ENCODE assay signal across 8 cellular contexts in the genomic region with DNA sequence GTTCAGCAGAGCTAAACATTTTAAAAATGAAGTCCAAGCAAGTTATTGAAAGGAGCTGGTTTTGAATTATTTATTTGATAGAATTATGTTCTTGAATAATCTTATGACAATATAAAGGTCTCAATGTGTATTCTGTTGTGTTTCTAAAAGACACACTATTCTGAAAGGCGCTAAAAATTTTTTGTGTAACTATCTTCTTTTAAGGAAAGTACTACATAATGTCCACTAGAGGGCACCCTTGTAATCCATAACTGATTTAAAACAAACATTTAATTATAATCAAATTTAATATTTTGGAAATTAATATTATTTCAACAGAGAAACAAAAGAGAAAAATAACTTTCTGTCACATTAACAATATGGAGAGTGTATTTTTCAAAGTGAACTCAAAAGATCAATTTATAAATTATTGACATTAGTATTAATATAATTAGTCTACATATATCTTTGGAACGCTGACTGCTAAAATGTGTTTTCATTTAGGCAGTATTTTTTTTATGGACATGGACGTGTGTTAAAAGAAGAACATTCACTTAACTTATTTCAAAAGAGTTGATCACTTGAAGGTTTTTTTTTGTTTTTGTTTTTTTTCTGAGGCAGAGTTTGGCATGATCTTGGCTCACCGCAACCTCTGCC.
DNase-seq lines count a peak whose midpoint lies in the region; ATAC-seq, FAIRE-seq and TF ChIP-seq lines count a peak whose summit lies in the region.

No MANE protein-coding gene starts in this region.

- H3K27ac Mint-ChIP-seq in neural progenitor cell, result no peak overlapping the region

- H3K27ac ChIP-seq in neural progenitor cell, result no peak overlapping the region

- H3K4me3 ChIP-seq in BE2C (ENCODE audit: low read depth, low read length) (no peak overlapping the region), neural progenitor cell (no peak overlapping the region)

- H3K79me2 ChIP-seq in neural progenitor cell (ENCODE audit: low read depth), result no peaks in the 10 kb centered on the region

- no peak for DNase-seq in BE2C
- DNase-seq in NCI-H460 (ENCODE audit: extremely low read depth, low read depth), result peak; percentile 31
- DNase-seq in neural progenitor cell (ENCODE audit: low spot score), result peak; percentile 59
- no peak for DNase-seq in effector CD8-positive, alpha-beta T cell (lab: John Stamatoyannopoulos, UW)

- no peak overlapping the region for H2AFZ ChIP-seq in neural progenitor cell (replicated peaks)

- peaks cover 1% of the 10 kb centered on the region for H3K27me3 Mint-ChIP-seq in neural progenitor cell (ENCODE audit: insufficient read depth, low read depth)

- no peaks in the 10 kb centered on the region for H4K20me1 ChIP-seq in neural progenitor cell (ENCODE audit: low read depth)

- no peaks in the 10 kb centered on the region for H3K9me3 ChIP-seq in BE2C
- no peaks in the 10 kb centered on the region for H3K9me3 ChIP-seq in neural progenitor cell (ENCODE audit: low read depth)

- no peak overlapping the region for H3K4me2 ChIP-seq in neural progenitor cell

- H3K9me3 Mint-ChIP-seq in neural progenitor cell, result no peaks in the 10 kb centered on the region

- H3K36me3 ChIP-seq in BE2C (no peaks in the 10 kb centered on the region), neural progenitor cell (no peaks in the 10 kb centered on the region)

- peaks cover 8% of the 10 kb centered on the region; the same call in 1 of the 2 replicates for H3K4me1 ChIP-seq in BE2C
- H3K4me1 ChIP-seq in neural progenitor cell, result no peaks in the 10 kb centered on the region

- H3K27me3 ChIP-seq in BE2C (no peaks in the 10 kb centered on the region), neural progenitor cell (no peaks in the 10 kb centered on the region)

- peaks cover 6% of the 10 kb centered on the region for H3K4me1 Mint-ChIP-seq in neural progenitor cell

- FAIRE-seq in colon (lab: Jason Lieb, UNC), result peak; percentile 95

- H3K4me3 Mint-ChIP-seq in neural progenitor cell, result no peak overlapping the region

- H3F3A ChIP-seq in neural progenitor cell (ENCODE audit: low read depth), result no peaks in the 10 kb centered on the region

- ATAC-seq in GM21717 (IDR thresholded peaks at IDR 0.05; ENCODE audit: unreplicated experiment), result peak; percentile 52
- ATAC-seq in GM19452 (IDR thresholded peaks at IDR 0.05; ENCODE audit: unreplicated experiment), result no peak
- no peak for ATAC-seq in HG02610 (IDR thresholded peaks at IDR 0.05; ENCODE audit: unreplicated experiment)

- TF ChIP-seq CTCF in BE2C (IDR thresholded peaks at IDR 0.05; ENCODE audit: low read depth, low read length) (peak; percentile 42; the same call in 1 of the 2 replicates), neural progenitor cell (IDR thresholded peaks at IDR 0.05) (peak; percentile 73)

- no peak overlapping the region for H3K9ac ChIP-seq in neural progenitor cell

- H3K36me3 Mint-ChIP-seq in neural progenitor cell, result no peaks in the 10 kb centered on the region

Comparison
In these comparisons a context has a peak if more than half of its experiments do, and no peak if none do; other contexts are left out.
1. DNase-seq: peak in NCI-H460 (single experiment) and neural progenitor cell (single experiment); none in BE2C (single experiment) and effector CD8-positive, alpha-beta T cell (single experiment).